8 cellular contexts compared by ENCODE assay signal in genomic region chr17:46851029-46851741, GRCh38. TPM values are rescaled to one million over a fixed set of nuclear protein-coding genes. Genes with fewer than 3 reads are reported as not detected.
A peak's percentile ranks its signal among the peaks of the same experiment; 100 is the strongest.
DNase-seq lines count a peak whose midpoint lies in the region; ATAC-seq and TF ChIP-seq lines count a peak whose summit lies in the region.

Gene WNT9B, plus strand, starts transcription at chr17:46851583. Its CDS starts 56 bp downstream, at chr17:46851639.

- intact Hi-C loops in body of pancreas (cut with DNase I) = no loop called here
- intact Hi-C loops in testis (cut with DNase I; ENCODE audit: low total_unique reads) = no loop called here

- peak; percentile 51 for ATAC-seq in body of pancreas
- ATAC-seq in GM19463 (IDR thresholded peaks at IDR 0.05; ENCODE audit: unreplicated experiment) = no peak
- ATAC-seq in HG02938 (IDR thresholded peaks at IDR 0.05; ENCODE audit: unreplicated experiment) = no peak
- ATAC-seq in GM19395 (IDR thresholded peaks at IDR 0.05; ENCODE audit: unreplicated experiment) = no peak

- H3K27me3 ChIP-seq in body of pancreas = no peaks in the 10 kb centered on the region
- peaks cover 4% of the 10 kb centered on the region for H3K27me3 ChIP-seq in testis

- DNase-seq in COR-L47 (lab: John Stamatoyannopoulos, UW) (peak; percentile 28), NCI-H128 (lab: John Stamatoyannopoulos, UW; ENCODE audit: unreplicated experiment) (peak; percentile 31), body of pancreas (peak; percentile 55 to 80 (median 66)), left kidney (ENCODE audit: low read depth, low spot score) (peak; percentile 89), testis (peak; percentile 30)

- H3K36me3 ChIP-seq in body of pancreas (replicated peaks in 1 of 2; ENCODE audit: insufficient read depth in 1 of 2, low read depth in 2 of 2) (no peaks in the 10 kb centered on the region), testis (ENCODE audit: low read depth, missing control alignments) (no peaks in the 10 kb centered on the region)

- no peak for TF ChIP-seq POLR2A in body of pancreas (IDR thresholded peaks at IDR 0.05)
- TF ChIP-seq POLR2A in testis (IDR thresholded peaks at IDR 0.05) = no peak

- WGBS in body of pancreas, 2 donors = 2 to 10% methylated on average over 19 to 59 of the region's 75 CpGs
- 1% methylated on average over 29 to 59 of the region's 75 CpGs for WGBS in testis, 2 donors

- peaks cover 12% of the 10 kb centered on the region for H3K4me1 ChIP-seq in body of pancreas
- peaks cover 6% of the 10 kb centered on the region for H3K4me1 ChIP-seq in testis

- TF ChIP-seq CTCF in body of pancreas (IDR thresholded peaks at IDR 0.05) (peak in 1 of 7 experiments; percentile 19), testis (IDR thresholded peaks at IDR 0.05) (no peak)

- no peaks in the 10 kb centered on the region for H3K9me3 ChIP-seq in body of pancreas
- no peaks in the 10 kb centered on the region for H3K9me3 ChIP-seq in testis

- no peak within 1 kb of the TSS for H3K27ac ChIP-seq in body of pancreas
- H3K27ac ChIP-seq in testis = no peak within 1 kb of the TSS

- H3K4me3 ChIP-seq in body of pancreas (peak within 1 kb of the TSS; percentile 15 to 44), testis (peak within 1 kb of the TSS; percentile 12 to 44)

RNA-seq across cellular contexts. Expression of gene WNT9B, which starts in this region (rescaled TPM):
- total RNA-seq in body of pancreas (not detected), testis (under 1 TPM in 1 of 2 donors, not detected in 1; 0.50 TPM)
- 1.2 TPM for polyA plus RNA-seq in testis (ENCODE audit: insufficient read depth, low read depth, low replicate concordance)

Comparison
In these comparisons a context has a peak if more than half of its experiments do, and no peak if none do; other contexts are left out.
1. Peak in DNase-seq, ATAC-seq and H3K4me3 ChIP-seq in body of pancreas; RNA of the gene not detected or under 1 TPM.
2. DNase-seq: peak in every context shown above with its lines; median percentile 89 in left kidney; 66 in body of pancreas; 31 in NCI-H128; 30 in testis; 28 in COR-L47.